Comparison of ENCODE assay signal across 29 cellular contexts in the genomic region with DNA sequence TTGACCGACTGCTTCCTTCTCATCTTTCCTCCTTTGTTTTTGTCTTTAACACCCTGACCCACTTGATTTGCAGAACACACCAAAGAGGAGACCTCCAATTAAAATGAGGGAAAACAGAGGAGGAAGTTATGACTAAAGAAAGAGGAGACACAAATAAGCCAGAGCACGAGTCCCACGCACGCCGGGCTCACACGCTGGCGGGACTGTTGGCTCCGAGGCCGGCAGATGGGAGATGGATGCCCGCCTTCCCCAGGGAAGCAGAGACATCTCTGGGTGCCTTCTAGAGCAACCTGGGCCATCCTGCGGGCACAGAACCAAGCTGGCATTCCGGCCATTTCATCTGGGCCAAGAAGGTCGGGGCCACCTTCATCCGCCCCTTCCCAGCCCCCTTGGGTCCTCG. TPM values are rescaled to one million over a fixed set of nuclear protein-coding genes. Genes with fewer than 3 reads are reported as not detected.
"Had no signal": no experiment of that assay in that cellular context is flagged by ENCODE, and none has a peak within 500 bp of the region (broad histone marks: within the 10 kb centered on the region; RNA-seq: fewer than 3 reads in every experiment).

No MANE protein-coding gene starts in this region.

- DNase-seq: stimulated activated CD4-positive, alpha-beta T cell treated with anti-CD3 and anti-CD28 coated beads, Interleukin-2, amount 100 ng/mL, for 48 hours; stimulated activated CD4-positive, alpha-beta T cell treated with anti-CD3 and anti-CD28 coated beads, Interleukin-4, amount 100 ng/mL, for 1 hour; stimulated activated CD4-positive, alpha-beta T cell treated with anti-CD3 and anti-CD28 coated beads, Interleukin-4, amount 100 ng/mL, for 24 hours; stimulated activated CD4-positive, alpha-beta T cell treated with anti-CD3 and anti-CD28 coated beads, Interleukin-4, amount 100 ng/mL, for 4 hours; stimulated activated CD8-positive, alpha-beta memory T cell treated with anti-CD3 and anti-CD28 coated beads, Interleukin-4, amount 100 ng/mL, for 48 hours; stimulated activated naive B cell treated with anti-CD40 and anti-IgM and Interleukin-4, amounts not matched to agents 10 μg/mL and 1 μg/mL and 100 μg/mL, for 72 hours; stimulated activated naive CD4-positive, alpha-beta T cell; stimulated activated naive CD4-positive, alpha-beta T cell treated with Interleukin-2 at 50 U/mL for 16 hours; stimulated activated naive CD8-positive, alpha-beta T cell treated with anti-CD3 and anti-CD28 coated beads, Interleukin-15, amount 100 ng/mL, for 72 hours; stimulated activated naive CD8-positive, alpha-beta T cell treated with anti-CD3 and anti-CD28 coated beads, Interleukin-15, Interleukin-2, amounts not matched to agents 100 U/mL and 50 U/mL, for 24 hours; stomach; substantia nigra; testis; thyroid gland; tibial artery; transverse colon; trophoblast cell; upper lobe of right lung; uterus had no signal

- H3K4me3 Mint-ChIP-seq: stimulated activated effector memory CD8-positive, alpha-beta T cell treated with anti-CD3 and anti-CD28 coated beads, Interleukin-12 subunit alpha, Interleukin-12 subunit beta, amount 100 ng/mL, for 72 hours; stimulated activated memory B cell treated with anti-CD40 and anti-IgM and Interleukin-4, amounts not matched to agents 10 μg/mL and 1 μg/mL and 100 μg/mL, for 72 hours; stimulated activated naive B cell treated with anti-CD40 and anti-IgM and Interleukin-4, amounts not matched to agents 10 μg/mL and 1 μg/mL and 100 μg/mL, for 72 hours; stimulated activated naive CD8-positive, alpha-beta T cell treated with anti-CD3 and anti-CD28 coated beads, Interleukin-15, amount 100 ng/mL, for 72 hours; stimulated activated naive CD8-positive, alpha-beta T cell treated with anti-CD3 and anti-CD28 coated beads, Interleukin-15, Interleukin-2, amounts not matched to agents 100 ng/mL and 50 ng/mL, for 24 hours; type B pancreatic cell had no signal

- ATAC-seq: stimulated activated effector memory CD8-positive, alpha-beta T cell treated with anti-CD3 and anti-CD28 coated beads, Interleukin-12 subunit alpha, Interleukin-12 subunit beta, amount 100 ng/mL, for 72 hours; stimulated activated memory B cell treated with anti-CD40 and anti-IgM and Interleukin-4, amounts not matched to agents 10 μg/mL and 1 μg/mL and 100 μg/mL, for 72 hours; stimulated activated naive B cell treated with anti-CD40 and anti-IgM and Interleukin-4, amounts not matched to agents 10 μg/mL and 1 μg/mL and 100 μg/mL, for 72 hours; stimulated activated naive CD8-positive, alpha-beta T cell treated with anti-CD3 and anti-CD28 coated beads, Interleukin-15, amount 100 ng/mL, for 72 hours; stimulated activated naive CD8-positive, alpha-beta T cell treated with anti-CD3 and anti-CD28 coated beads, Interleukin-15, Interleukin-2, amounts not matched to agents 100 U/mL and 50 U/mL, for 24 hours; upper lobe of right lung had no signal

- H3K4me1 Mint-ChIP-seq: stimulated activated effector memory CD8-positive, alpha-beta T cell treated with anti-CD3 and anti-CD28 coated beads, Interleukin-12 subunit alpha, Interleukin-12 subunit beta, amount 100 ng/mL, for 72 hours; stimulated activated memory B cell treated with anti-CD40 and anti-IgM and Interleukin-4, amounts not matched to agents 10 μg/mL and 1 μg/mL and 100 μg/mL, for 72 hours; stimulated activated naive B cell treated with anti-CD40 and anti-IgM and Interleukin-4, amounts not matched to agents 10 μg/mL and 1 μg/mL and 100 μg/mL, for 72 hours; stimulated activated naive CD8-positive, alpha-beta T cell treated with anti-CD3 and anti-CD28 coated beads, Interleukin-15, amount 100 ng/mL, for 72 hours had no signal

- H3K27ac Mint-ChIP-seq: stimulated activated effector memory CD8-positive, alpha-beta T cell treated with anti-CD3 and anti-CD28 coated beads, Interleukin-12 subunit alpha, Interleukin-12 subunit beta, amount 100 ng/mL, for 72 hours; stimulated activated memory B cell treated with anti-CD40 and anti-IgM and Interleukin-4, amounts not matched to agents 10 μg/mL and 1 μg/mL and 100 μg/mL, for 72 hours; stimulated activated naive B cell treated with anti-CD40 and anti-IgM and Interleukin-4, amounts not matched to agents 10 μg/mL and 1 μg/mL and 100 μg/mL, for 72 hours; stimulated activated naive CD8-positive, alpha-beta T cell treated with anti-CD3 and anti-CD28 coated beads, Interleukin-15, amount 100 ng/mL, for 72 hours; stimulated activated naive CD8-positive, alpha-beta T cell treated with anti-CD3 and anti-CD28 coated beads, Interleukin-15, Interleukin-2, amounts not matched to agents 100 ng/mL and 50 ng/mL, for 24 hours; type B pancreatic cell had no signal

- H3K9me3 Mint-ChIP-seq: stimulated activated effector memory CD8-positive, alpha-beta T cell treated with anti-CD3 and anti-CD28 coated beads, Interleukin-12 subunit alpha, Interleukin-12 subunit beta, amount 100 ng/mL, for 72 hours; stimulated activated naive B cell treated with anti-CD40 and anti-IgM and Interleukin-4, amounts not matched to agents 10 μg/mL and 1 μg/mL and 100 μg/mL, for 72 hours; stimulated activated naive CD8-positive, alpha-beta T cell treated with anti-CD3 and anti-CD28 coated beads, Interleukin-15, amount 100 ng/mL, for 72 hours; stimulated activated naive CD8-positive, alpha-beta T cell treated with anti-CD3 and anti-CD28 coated beads, Interleukin-15, Interleukin-2, amounts not matched to agents 100 ng/mL and 50 ng/mL, for 24 hours; type B pancreatic cell had no signal

- H3K27ac ChIP-seq: stomach, suprapubic skin, testis, thoracic aorta, thyroid gland, tibial artery, tibial nerve, transverse colon, upper lobe of left lung, upper lobe of right lung, uterus, vagina had no signal

- H3K36me3 Mint-ChIP-seq: stimulated activated effector memory CD8-positive, alpha-beta T cell treated with anti-CD3 and anti-CD28 coated beads, Interleukin-12 subunit alpha, Interleukin-12 subunit beta, amount 100 ng/mL, for 72 hours; stimulated activated memory B cell treated with anti-CD40 and anti-IgM and Interleukin-4, amounts not matched to agents 10 μg/mL and 1 μg/mL and 100 μg/mL, for 72 hours; stimulated activated naive B cell treated with anti-CD40 and anti-IgM and Interleukin-4, amounts not matched to agents 10 μg/mL and 1 μg/mL and 100 μg/mL, for 72 hours; type B pancreatic cell had no signal

RNA-seq across cellular contexts. Expression of a gene that starts 5.6 kb away (rescaled TPM):
- total RNA-seq: suprapubic skin, thoracic aorta, upper lobe of right lung, urinary bladder had no signal
